ENCODE assay signal across 16 cellular contexts in genomic region chr6:133985970-133986369, GRCh38. TPM values are rescaled to one million over a fixed set of nuclear protein-coding genes. Genes with fewer than 3 reads are reported as not detected.
DNase-seq lines count a peak whose midpoint lies in the region; ATAC-seq, FAIRE-seq and TF ChIP-seq lines count a peak whose summit lies in the region.
"Had no signal": no experiment of that assay in that cellular context is flagged by ENCODE, and none has a peak within 500 bp of the region (broad histone marks: within the 10 kb centered on the region; RNA-seq: fewer than 3 reads in every experiment).

No MANE protein-coding gene starts in this region.

- DNase-seq in DND-41 = no peak
- DNase-seq in T-helper 2 cell treated with Interferon-gamma antibody and Interleukin-4, amounts not matched to agents 5 μg/mL and 100 μg/mL, for 36 hours (ENCODE audit: low spot score) = no peak
- no peak for DNase-seq in K562 (ENCODE audit: extremely low read depth in 1 of 4, low spot score in 3 of 4)
- DNase-seq in upper lobe of left lung = no peak
- no peak for DNase-seq in aorta
- no peak for DNase-seq in WERI-Rb-1
- DNase-seq: DMS 273 treated with DMSO at 0.1 percent for 48 hours, MG63, NCI-H1105, NCI-H187, PC-9 had no signal

- peak overlapping the region in 10 of 11 experiments; percentile 11 to 62 (median 44); a peak in 16 of 22 replicates for H3K4me2 ChIP-seq in BLaER1 treated with 17β-estradiol and CSF1 and Interleukin-3, amounts not matched to agents 10 nM and 100 nM
- H3K4me2 ChIP-seq in DND-41 (ENCODE audit: insufficient read depth, low read length) = no peak overlapping the region
- H3K4me2 ChIP-seq in K562 (ENCODE audit: insufficient read depth, low read length) = no peak overlapping the region
- H3K4me2 ChIP-seq: BLaER1, KMS-11, PC-9 had no signal

- TF ChIP-seq POLR2A in K562 (conservative IDR thresholded peaks at IDR 0.05) (no peak), upper lobe of left lung (IDR thresholded peaks at IDR 0.05) (no peak)

- H3K9me1 ChIP-seq in K562 (ENCODE audit: control insufficient read depth, insufficient read depth, low read length) = no peaks in the 10 kb centered on the region

- in situ Hi-C loops in K562 (cut with MboI) = no loop called here

- no peak overlapping the region for H3K4me3 ChIP-seq in BLaER1 treated with 17β-estradiol and CSF1 and Interleukin-3, amounts not matched to agents 10 nM and 100 nM
- H3K4me3 ChIP-seq in DND-41 (ENCODE audit: low read depth in 1 of 2, low read length in 2 of 2) (no peak overlapping the region), K562 (no peak overlapping the region), upper lobe of left lung (no peak overlapping the region), aorta (ENCODE audit: low read length in 2 of 2) (no peak overlapping the region), WERI-Rb-1 (ENCODE audit: low read depth, low read length) (no peak overlapping the region)
- H3K4me3 ChIP-seq: BLaER1, MG63, PC-9 had no signal

- peaks cover 27% of the 10 kb centered on the region for H3K4me1 Mint-ChIP-seq in T-helper 2 cell treated with Interferon-gamma antibody and Interleukin-4, amounts not matched to agents 5 μg/mL and 100 μg/mL, for 36 hours (ENCODE audit: low read depth)

- H3K27me3 Mint-ChIP-seq in T-helper 2 cell treated with Interferon-gamma antibody and Interleukin-4, amounts not matched to agents 5 μg/mL and 100 μg/mL, for 36 hours (ENCODE audit: low read depth) = no peaks in the 10 kb centered on the region

- intact Hi-C loops in K562 (cut with micrococcal nuclease) (no loop called here), aorta (cut with DNase I) (no loop called here)

- H3K4me1 ChIP-seq in BLaER1 treated with 17β-estradiol and CSF1 and Interleukin-3, amounts not matched to agents 10 nM and 100 nM = peaks cover 31 to 58% (median 49%) of the 10 kb centered on the region in 10 experiments; a peak in 19 of 20 replicates
- peaks cover 24% of the 10 kb centered on the region for H3K4me1 ChIP-seq in DND-41 (ENCODE audit: insufficient read depth, low read length)
- H3K4me1 ChIP-seq in K562 (replicated peaks in 1 of 2; ENCODE audit: control insufficient read depth in 2 of 2, insufficient read depth in 2 of 2, low read length in 2 of 2) = peaks cover 3 to 12% of the 10 kb centered on the region in 2 experiments; a peak in 3 of 5 replicates
- H3K4me1 ChIP-seq in upper lobe of left lung = peaks cover 3 to 18% (median 14%) of the 10 kb centered on the region in 4 donors
- H3K4me1 ChIP-seq in aorta (ENCODE audit: control insufficient read depth in 1 of 2, insufficient read depth in 2 of 2, low read length in 2 of 2) = no peaks in the 10 kb centered on the region

- CTCF ChIA-PET in K562 (lab: Yijun Ruan, JAX; ENCODE audit: low intra/inter-chr PET ratio) = no interaction called here

- no TSS peak for BruUV-seq in K562 (replicated peaks; lab: Mats Ljungman, UMichigan)

- no peak for TF ChIP-seq CTCF in DND-41 (IDR thresholded peaks at IDR 0.05; ENCODE audit: borderline replicate concordance, extremely low read depth, low read length, poor library complexity, severe bottlenecking)
- TF ChIP-seq CTCF in K562 (IDR thresholded peaks at IDR 0.05 in 2 of 3, conservative IDR thresholded peaks at IDR 0.05 in 1 of 3; ENCODE audit: insufficient read depth in 2 of 3, low read depth in 1 of 3, low read length in 3 of 3) = no peak
- TF ChIP-seq CTCF in upper lobe of left lung (IDR thresholded peaks at IDR 0.05) = no peak
- no peak for TF ChIP-seq CTCF in WERI-Rb-1 (IDR thresholded peaks at IDR 0.05; ENCODE audit: low read depth, low read length)

- ATAC-seq in DND-41 (ENCODE audit: insufficient read depth, low read depth) (peak; percentile 27; the same call in 1 of the 3 replicates), K562 (no peak), upper lobe of left lung (ENCODE audit: low FRiP score in 2 of 2) (no peak), aorta (ENCODE audit: low FRiP score) (no peak)

- 78% methylated on average over 1 of the region's 1 CpG for WGBS in K562 (ENCODE audit: insufficient coverage, low coverage, missing lambda C conversion rate)
- WGBS in upper lobe of left lung, 2 donors = 87 to 97% methylated on average over 1 of the region's 1 CpG
- 97 to 99% methylated on average over 1 of the region's 1 CpG for WGBS in aorta, 2 donors

- H3K9me3 Mint-ChIP-seq in T-helper 2 cell treated with Interferon-gamma antibody and Interleukin-4, amounts not matched to agents 5 μg/mL and 100 μg/mL, for 36 hours = no peaks in the 10 kb centered on the region

- peak overlapping the region in 8 of 11 experiments; percentile 28 to 91 (median 62); a peak in 12 of 22 replicates for H3K27ac ChIP-seq in BLaER1 treated with 17β-estradiol and CSF1 and Interleukin-3, amounts not matched to agents 10 nM and 100 nM
- H3K27ac ChIP-seq in DND-41 (ENCODE audit: low read length) (no peak overlapping the region), K562 (ENCODE audit: extremely low read depth, low read depth, low read length) (no peak overlapping the region), upper lobe of left lung (no peak overlapping the region), aorta (ENCODE audit: low read depth in 1 of 2, low read length in 2 of 2) (no peak overlapping the region), WERI-Rb-1 (no peak overlapping the region)
- H3K27ac ChIP-seq: BLaER1, HL-60, KMS-11, PC-9 had no signal

- H3K27me3 ChIP-seq in BLaER1 treated with 17β-estradiol and CSF1 and Interleukin-3, amounts not matched to agents 10 nM and 100 nM = no peaks in the 10 kb centered on the region
- H3K27me3 ChIP-seq in DND-41 (ENCODE audit: insufficient read depth, low read length, poor library complexity) (no peaks in the 10 kb centered on the region), K562 (ENCODE audit: control insufficient read depth in 2 of 2, insufficient read depth in 2 of 2, low read length in 2 of 2) (no peaks in the 10 kb centered on the region), upper lobe of left lung (no peaks in the 10 kb centered on the region), aorta (ENCODE audit: control insufficient read depth in 1 of 2, insufficient read depth in 2 of 2, low read length in 1 of 2) (no peaks in the 10 kb centered on the region), WERI-Rb-1 (ENCODE audit: insufficient read depth, low read depth, severe bottlenecking) (no peaks in the 10 kb centered on the region)
- H3K27me3 ChIP-seq: BLaER1, MG63 had no signal

- POLR2A ChIA-PET in K562 (lab: Yijun Ruan, JAX) = interaction anchor here (1.1 kb wide), 1 partner anchor 8 kb away, joined by 4 read pairs; no protein-coding TSS in a partner anchor

- H3K9me3 ChIP-seq in BLaER1 treated with 17β-estradiol and CSF1 and Interleukin-3, amounts not matched to agents 10 nM and 100 nM (replicated peaks in 1 of 11) = no peaks in the 10 kb centered on the region
- H3K9me3 ChIP-seq in DND-41 (ENCODE audit: insufficient read depth, low read length, severe bottlenecking) (no peaks in the 10 kb centered on the region), K562 (replicated peaks; ENCODE audit: control insufficient read depth, insufficient read depth, low read depth, low read length) (no peaks in the 10 kb centered on the region), upper lobe of left lung (no peaks in the 10 kb centered on the region), aorta (ENCODE audit: control insufficient read depth, low read length) (no peaks in the 10 kb centered on the region), WERI-Rb-1 (ENCODE audit: severe bottlenecking) (no peaks in the 10 kb centered on the region)
- H3K9me3 ChIP-seq: BLaER1, MG63 had no signal

- H4K20me1 ChIP-seq in BLaER1 treated with 17β-estradiol and CSF1 and Interleukin-3, amounts not matched to agents 10 nM and 100 nM = no peaks in the 10 kb centered on the region
- H4K20me1 ChIP-seq in DND-41 (ENCODE audit: insufficient read depth, low read length) (peaks cover 3% of the 10 kb centered on the region; the same call in 1 of the 2 replicates), K562 (replicated peaks; ENCODE audit: control insufficient read depth, insufficient read depth, low read length) (no peaks in the 10 kb centered on the region)

- H3K36me3 ChIP-seq in BLaER1 treated with 17β-estradiol and CSF1 and Interleukin-3, amounts not matched to agents 10 nM and 100 nM = peaks cover 53 to 94% (median 80%) of the 10 kb centered on the region in 11 experiments
- H3K36me3 ChIP-seq in DND-41 (ENCODE audit: insufficient read depth, low read length) (peaks cover 29% of the 10 kb centered on the region; the same call in 1 of the 2 replicates), K562 (ENCODE audit: control insufficient read depth, insufficient read depth, low read length) (peaks cover 85% of the 10 kb centered on the region), upper lobe of left lung (peaks cover 0 to 52% (median 4%) of the 10 kb centered on the region in 4 donors), aorta (ENCODE audit: control insufficient read depth in 1 of 2, insufficient read depth in 2 of 2, low read length in 1 of 2) (no peaks in the 10 kb centered on the region), WERI-Rb-1 (peaks cover 25% of the 10 kb centered on the region)

- FAIRE-seq in K562 (lab: Jason Lieb, UNC) = no peak
- FAIRE-seq: GM18507 had no signal

- H3K9ac ChIP-seq in BLaER1 treated with 17β-estradiol and CSF1 and Interleukin-3, amounts not matched to agents 10 nM and 100 nM = no peak overlapping the region
- no peak overlapping the region for H3K9ac ChIP-seq in DND-41 (ENCODE audit: low read depth, low read length)
- H3K9ac ChIP-seq in K562 (ENCODE audit: insufficient read depth in 1 of 2, low read depth in 2 of 2, low read length in 2 of 2) = no peak overlapping the region
- H3K9ac ChIP-seq: BLaER1, KMS-11 had no signal

- H3K79me2 ChIP-seq in DND-41 (ENCODE audit: insufficient read depth, low read length) = no peaks in the 10 kb centered on the region
- H3K79me2 ChIP-seq in K562 (ENCODE audit: control insufficient read depth, insufficient read depth, low read length) = 0 out of 3 replicates have a peak, but pooled peaks cover 2% of the 10 kb centered on the region

- no peak overlapping the region for H3K27ac Mint-ChIP-seq in T-helper 2 cell treated with Interferon-gamma antibody and Interleukin-4, amounts not matched to agents 5 μg/mL and 100 μg/mL, for 36 hours

- no peak for TF ChIP-seq EP300 in K562 (IDR thresholded peaks at IDR 0.05; ENCODE audit: low read length)
- no peak for TF ChIP-seq EP300 in upper lobe of left lung (IDR thresholded peaks at IDR 0.05)

- H3K4me3 Mint-ChIP-seq in T-helper 2 cell treated with Interferon-gamma antibody and Interleukin-4, amounts not matched to agents 5 μg/mL and 100 μg/mL, for 36 hours = peak overlapping the region; percentile 24

- H3K36me3 Mint-ChIP-seq in T-helper 2 cell treated with Interferon-gamma antibody and Interleukin-4, amounts not matched to agents 5 μg/mL and 100 μg/mL, for 36 hours (ENCODE audit: low read depth) = peaks cover 45% of the 10 kb centered on the region

- H2AFZ ChIP-seq in DND-41 (ENCODE audit: low read depth, low read length) (no peak overlapping the region), K562 (ENCODE audit: low read depth, low read length) (no peak overlapping the region)
- H2AFZ ChIP-seq: PC-9 had no signal

- TF ChIP-seq RAD21 in K562 (CRISPR knock-in tag; conservative IDR thresholded peaks at IDR 0.05 in 1 of 2, IDR thresholded peaks at IDR 0.05 in 1 of 2) = no peak

RNA-seq across cellular contexts. Expression of gene TBPL1, which starts 32.9 kb away (rescaled TPM):
- 34.2 and 47.0 TPM in 2 replicates for total RNA-seq in K562 (2011; cell fraction: chromatin; rRNA removed; ENCODE audit: low replicate concordance)
- total RNA-seq in K562 (2011; cell fraction: nucleolus; rRNA removed) = 15.3 and 15.9 TPM in 2 replicates
- total RNA-seq in K562 (2011; cell fraction: nucleoplasm; rRNA removed) = 30.6 and 43.0 TPM in 2 replicates
- 78.1 and 103 TPM in 2 replicates for total RNA-seq in K562 (2014; rRNA removed)
- 130 and 152 TPM in 2 replicates for total RNA-seq in K562 (2014; rRNA removed; fragmentation: Illumina TruSeq; extraction: Trizol)
- 93.9 and 100 TPM in 2 replicates for total RNA-seq in K562 (2015; rRNA removed; fragmentation: Illumina TruSeq; extraction: Trizol)
- total RNA-seq in K562 (2021) = 117 and 122 TPM in 2 replicates
- polyA plus RNA-seq in K562 (2011; rRNA removed) = 97.4 and 152 TPM in 2 replicates
- polyA plus RNA-seq in K562 (2011; cell fraction: cytosol; rRNA removed) = 36.3 and 53.2 TPM in 2 replicates
- 72.5 and 93.1 TPM in 2 replicates for polyA plus RNA-seq in K562 (2011; cell fraction: nucleus; rRNA removed)
- 112 and 178 TPM in 2 replicates for polyA plus RNA-seq in K562 (2012)
- polyA plus RNA-seq in K562 (2014; fragmentation: Illumina TruSeq; extraction: Trizol) = 99.2 and 119 TPM in 2 replicates
- 100 to 1,000 TPM; 107 to 147 TPM for polyA plus RNA-seq in K562 (2014; fragmentation: Nextera tagmentation; extraction: Ambion mirVana)
- 105 and 172 TPM in 2 replicates for polyA plus RNA-seq in K562 (2014; rRNA removed)
- polyA minus RNA-seq in K562 (2011; rRNA and poly(A)+ RNA removed) = 67.4 and 91.3 TPM in 2 replicates
- polyA minus RNA-seq in K562 (2011; cell fraction: cytosol; rRNA and poly(A)+ RNA removed) = 29.2 and 63.0 TPM in 2 replicates
- 16.3 and 20.2 TPM in 2 replicates for polyA minus RNA-seq in K562 (2011; cell fraction: nucleus; rRNA and poly(A)+ RNA removed)
- total RNA-seq in upper lobe of left lung = 10 to 100 TPM in 2 of 6 donors, 1 to 10 TPM in 4; 2.6 to 18.0 (median 9.5) TPM
- total RNA-seq in aorta = 10 to 100 TPM; 21.3 to 21.7 TPM
- polyA plus RNA-seq in aorta = 10 to 100 TPM; 20.1 to 28.5 TPM

Comparison
In these comparisons a context has a peak if more than half of its experiments do, and no peak if none do; other contexts are left out.
1. H3K27ac ChIP-seq: peak in BLaER1 treated with 17β-estradiol and CSF1 and Interleukin-3, amounts not matched to agents 10 nM and 100 nM (8 of 11); none in DND-41 (single experiment), K562 (single experiment), upper lobe of left lung (0 of 4), aorta (0 of 2) and WERI-Rb-1 (single experiment).
2. H3K4me2 ChIP-seq: peak in BLaER1 treated with 17β-estradiol and CSF1 and Interleukin-3, amounts not matched to agents 10 nM and 100 nM (10 of 11); none in DND-41 (single experiment) and K562 (single experiment).